15 cellular contexts compared by ENCODE assay signal in genomic region chr12:46518184-46518583, GRCh38.
DNase-seq lines count a peak whose midpoint lies in the region; ATAC-seq and TF ChIP-seq lines count a peak whose summit lies in the region.
"Had no signal": no experiment of that assay in that cellular context is flagged by ENCODE, and none has a peak within 500 bp of the region (broad histone marks: within the 10 kb centered on the region; RNA-seq: fewer than 3 reads in every experiment).

No MANE protein-coding gene starts in this region.

- DNase-seq in natural killer cell (no peak), choroid plexus epithelial cell (ENCODE audit: low read depth) (peak; percentile 47), osteocyte (ENCODE audit: extremely low spot score, unreplicated experiment) (no peak), CD14-positive monocyte (ENCODE audit: low spot score) (no peak), MG63 (no peak), NCI-H2029 (lab: John Stamatoyannopoulos, UW) (no peak)
- DNase-seq in natural killer cell treated with Interleukin-12 subunit alpha and Interleukin-12 subunit beta and Interleukin-15 and Interleukin-18, amount 100 ng/mL, for 72 hours (ENCODE audit: low spot score): no peak
- DNase-seq: activated CD4-positive, alpha-beta T cell treated with anti-CD3 and anti-CD28 coated beads for 1 hour; activated T-cell treated with anti-CD3 and anti-CD28 coated beads, Interleukin-2, amount 50 U/mL, for 4 hours; amniotic stem cell; GOT3; midbrain; SIG-M5; T-helper 9 cell had no signal

- ATAC-seq in natural killer cell: no peak
- no peak for ATAC-seq in natural killer cell treated with Interleukin-12 subunit alpha and Interleukin-12 subunit beta and Interleukin-15 and Interleukin-18, amount 100 ng/mL, for 72 hours

- peaks cover 54 to 66% of the 10 kb centered on the region in 2 donors for H3K4me1 Mint-ChIP-seq in natural killer cell
- peaks cover 27 to 35% of the 10 kb centered on the region in 2 donors for H3K4me1 Mint-ChIP-seq in natural killer cell treated with Interleukin-12 subunit alpha and Interleukin-12 subunit beta and Interleukin-15 and Interleukin-18, amount 100 ng/mL, for 72 hours (ENCODE audit: low read depth in 2 of 2)
- H3K4me1 Mint-ChIP-seq in osteocyte (ENCODE audit: unreplicated experiment): peaks cover 58% of the 10 kb centered on the region
- H3K4me1 Mint-ChIP-seq in CD14-positive monocyte: peaks cover 12% of the 10 kb centered on the region

- TF ChIP-seq CTCF in natural killer cell (IDR thresholded peaks at IDR 0.05): no peak
- no peak for TF ChIP-seq CTCF in choroid plexus epithelial cell (conservative IDR thresholded peaks at IDR 0.05; ENCODE audit: low read depth, low read length)
- no peak for TF ChIP-seq CTCF in osteocyte (IDR thresholded peaks at IDR 0.05)
- TF ChIP-seq CTCF in CD14-positive monocyte (IDR thresholded peaks at IDR 0.05): no peak

- H3K27me3 Mint-ChIP-seq in natural killer cell (ENCODE audit: low read depth in 2 of 2) (no peaks in the 10 kb centered on the region), osteocyte (ENCODE audit: unreplicated experiment) (no peaks in the 10 kb centered on the region), CD14-positive monocyte (ENCODE audit: low read depth in 3 of 3) (peaks cover 0 to 2% (median 0%) of the 10 kb centered on the region in 3 donors)
- H3K27me3 Mint-ChIP-seq in natural killer cell treated with Interleukin-12 subunit alpha and Interleukin-12 subunit beta and Interleukin-15 and Interleukin-18, amount 100 ng/mL, for 72 hours: no peaks in the 10 kb centered on the region

- intact Hi-C loops in natural killer cell (cut with micrococcal nuclease): no loop called here
- intact Hi-C loops in CD14-positive monocyte (cut with micrococcal nuclease): no loop called here

- H3K4me3 Mint-ChIP-seq in natural killer cell: no peak overlapping the region
- H3K4me3 Mint-ChIP-seq in natural killer cell treated with Interleukin-12 subunit alpha and Interleukin-12 subunit beta and Interleukin-15 and Interleukin-18, amount 100 ng/mL, for 72 hours: no peak overlapping the region
- H3K4me3 Mint-ChIP-seq in osteocyte (ENCODE audit: unreplicated experiment): no peak overlapping the region
- H3K4me3 Mint-ChIP-seq in CD14-positive monocyte: no peak overlapping the region
- H3K4me3 Mint-ChIP-seq: activated T-cell treated with anti-CD3 and anti-CD28 coated beads, Interleukin-2, amount 50 U/mL, for 4 hours had no signal

- H3K9me3 Mint-ChIP-seq in natural killer cell: no peaks in the 10 kb centered on the region
- H3K9me3 Mint-ChIP-seq in natural killer cell treated with Interleukin-12 subunit alpha and Interleukin-12 subunit beta and Interleukin-15 and Interleukin-18, amount 100 ng/mL, for 72 hours: peaks cover 4% of the 10 kb centered on the region
- peaks cover 6% of the 10 kb centered on the region for H3K9me3 Mint-ChIP-seq in osteocyte (ENCODE audit: unreplicated experiment)
- peaks cover 0 to 3% (median 0%) of the 10 kb centered on the region in 7 donors for H3K9me3 Mint-ChIP-seq in CD14-positive monocyte
- H3K9me3 Mint-ChIP-seq: activated T-cell treated with anti-CD3 and anti-CD28 coated beads, Interleukin-2, amount 50 U/mL, for 4 hours had no signal

- H3K27ac Mint-ChIP-seq in natural killer cell (peak overlapping the region; percentile 60), osteocyte (ENCODE audit: unreplicated experiment) (peak overlapping the region; percentile 84), CD14-positive monocyte (no peak overlapping the region)
- no peak overlapping the region for H3K27ac Mint-ChIP-seq in natural killer cell treated with Interleukin-12 subunit alpha and Interleukin-12 subunit beta and Interleukin-15 and Interleukin-18, amount 100 ng/mL, for 72 hours

- no peaks in the 10 kb centered on the region for H3K27me3 ChIP-seq in MG63

- H3K36me3 ChIP-seq in MG63: no peaks in the 10 kb centered on the region

- H3K4me3 ChIP-seq in choroid plexus epithelial cell (ENCODE audit: low read depth, low read length): no peak overlapping the region
- H3K4me3 ChIP-seq in MG63: no peak overlapping the region
- H3K4me3 ChIP-seq: smooth muscle cell had no signal

- peaks cover 11% of the 10 kb centered on the region; the same call in 1 of the 2 replicates for H3K9me3 ChIP-seq in MG63

- no peaks in the 10 kb centered on the region for H3K36me3 Mint-ChIP-seq in natural killer cell
- H3K36me3 Mint-ChIP-seq in natural killer cell treated with Interleukin-12 subunit alpha and Interleukin-12 subunit beta and Interleukin-15 and Interleukin-18, amount 100 ng/mL, for 72 hours: peaks cover 5% of the 10 kb centered on the region
- peaks cover 6% of the 10 kb centered on the region for H3K36me3 Mint-ChIP-seq in osteocyte (ENCODE audit: unreplicated experiment)
- H3K36me3 Mint-ChIP-seq in CD14-positive monocyte: no peaks in the 10 kb centered on the region

Comparison
In these comparisons a context has a peak if more than half of its experiments do, and no peak if none do; other contexts are left out.
1. H3K27ac Mint-ChIP-seq: peak in natural killer cell (2 of 2) and osteocyte (single experiment); none in natural killer cell treated with Interleukin-12 subunit alpha and Interleukin-12 subunit beta and Interleukin-15 and Interleukin-18, amount 100 ng/mL, for 72 hours (0 of 2) and CD14-positive monocyte (0 of 7).